In genomic region chr9:127525426-127526188, GRCh38 we compare ENCODE assay signal across 8 cellular contexts.
DNase-seq lines count a peak whose midpoint lies in the region; ATAC-seq, FAIRE-seq and TF ChIP-seq lines count a peak whose summit lies in the region.

No MANE protein-coding gene starts in this region.

- H3K4me3 Mint-ChIP-seq in activated naive CD8-positive, alpha-beta T cell treated with anti-CD3 and anti-CD28 coated beads, Interleukin-2, amount 50 U/mL, for 24 hours, result no peak overlapping the region

- peaks cover 0 to 9% of the 10 kb centered on the region in 2 donors for H3K4me1 ChIP-seq in small intestine (ENCODE audit: control insufficient read depth in 2 of 2, insufficient read depth in 1 of 2, low read depth in 1 of 2, low read length in 1 of 2)

- H3K36me3 ChIP-seq in small intestine (ENCODE audit: control insufficient read depth in 2 of 2, insufficient read depth in 2 of 2, low read length in 2 of 2), result peaks cover 7 to 14% of the 10 kb centered on the region in 2 donors

- ATAC-seq in activated naive CD8-positive, alpha-beta T cell treated with anti-CD3 and anti-CD28 coated beads, Interleukin-2, amount 50 U/mL, for 24 hours, result no peak

- DNase-seq in activated CD4-positive, alpha-beta T cell treated with anti-CD3 and anti-CD28 coated beads for 48 hours, result peak; percentile 31
- DNase-seq in activated CD4-positive, alpha-beta T cell treated with anti-CD3 and anti-CD28 coated beads, Interleukin-2, amount 50 U/mL, for 1 hour, result no peak
- DNase-seq in RPMI8226 (peak; percentile 61), fibroblast of mammary gland (ENCODE audit: low read depth) (peak; percentile 73), small intestine (peak; percentile 30), DMS114 treated with DMSO at 0.1 percent for 48 hours (lab: John Stamatoyannopoulos, UW; ENCODE audit: unreplicated experiment) (no peak), T1000 (lab: John Stamatoyannopoulos, UW) (no peak)
- no peak for DNase-seq in activated naive CD8-positive, alpha-beta T cell treated with anti-CD3 and anti-CD28 coated beads, Interleukin-2, amount 50 U/mL, for 24 hours

- H3K4me3 ChIP-seq in fibroblast of mammary gland (ENCODE audit: control insufficient read depth, low read depth, low read length) (no peak overlapping the region), small intestine (ENCODE audit: low read depth in 1 of 2, low read length in 2 of 2) (no peak overlapping the region)

- no peaks in the 10 kb centered on the region for H3K4me1 Mint-ChIP-seq in activated naive CD8-positive, alpha-beta T cell treated with anti-CD3 and anti-CD28 coated beads, Interleukin-2, amount 50 U/mL, for 24 hours

- H3K9me3 Mint-ChIP-seq in activated naive CD8-positive, alpha-beta T cell treated with anti-CD3 and anti-CD28 coated beads, Interleukin-2, amount 50 U/mL, for 24 hours, result peaks cover 17% of the 10 kb centered on the region

- no peaks in the 10 kb centered on the region for H3K27me3 Mint-ChIP-seq in activated naive CD8-positive, alpha-beta T cell treated with anti-CD3 and anti-CD28 coated beads, Interleukin-2, amount 50 U/mL, for 24 hours

- peaks cover 2% of the 10 kb centered on the region for H3K9me3 ChIP-seq in small intestine (ENCODE audit: control insufficient read depth, low read depth)

- WGBS in small intestine, 3 donors, result 96 to 98% (median 96%) methylated on average over 8 of the region's 8 CpGs

- peaks cover 27% of the 10 kb centered on the region for H3K36me3 Mint-ChIP-seq in activated naive CD8-positive, alpha-beta T cell treated with anti-CD3 and anti-CD28 coated beads, Interleukin-2, amount 50 U/mL, for 24 hours (ENCODE audit: low read depth)

- H3K27me3 ChIP-seq in small intestine (ENCODE audit: control insufficient read depth in 2 of 2, insufficient read depth in 2 of 2, low read length in 2 of 2), result no peaks in the 10 kb centered on the region

- FAIRE-seq in small intestine (lab: Jason Lieb, UNC), result no peak

- H3K27ac Mint-ChIP-seq in activated naive CD8-positive, alpha-beta T cell treated with anti-CD3 and anti-CD28 coated beads, Interleukin-2, amount 50 U/mL, for 24 hours, result no peak overlapping the region

- peak; percentile 79 for TF ChIP-seq CTCF in fibroblast of mammary gland (conservative IDR thresholded peaks at IDR 0.05; ENCODE audit: control insufficient read depth, insufficient read depth, low read depth, low read length)

- H3K27ac ChIP-seq in small intestine (ENCODE audit: low read depth in 1 of 2, low read length in 1 of 2), result no peak overlapping the region

Comparison
In these comparisons a context has a peak if more than half of its experiments do, and no peak if none do; other contexts are left out.
1. DNase-seq: peak in activated CD4-positive, alpha-beta T cell treated with anti-CD3 and anti-CD28 coated beads for 48 hours (single experiment), RPMI8226 (single experiment), fibroblast of mammary gland (single experiment) and small intestine (single experiment); none in activated CD4-positive, alpha-beta T cell treated with anti-CD3 and anti-CD28 coated beads, Interleukin-2, amount 50 U/mL, for 1 hour (single experiment), DMS114 treated with DMSO at 0.1 percent for 48 hours (single experiment), activated naive CD8-positive, alpha-beta T cell treated with anti-CD3 and anti-CD28 coated beads, Interleukin-2, amount 50 U/mL, for 24 hours (single experiment) and T1000 (single experiment).